8 cellular contexts compared by ENCODE assay signal in the genomic region with DNA sequence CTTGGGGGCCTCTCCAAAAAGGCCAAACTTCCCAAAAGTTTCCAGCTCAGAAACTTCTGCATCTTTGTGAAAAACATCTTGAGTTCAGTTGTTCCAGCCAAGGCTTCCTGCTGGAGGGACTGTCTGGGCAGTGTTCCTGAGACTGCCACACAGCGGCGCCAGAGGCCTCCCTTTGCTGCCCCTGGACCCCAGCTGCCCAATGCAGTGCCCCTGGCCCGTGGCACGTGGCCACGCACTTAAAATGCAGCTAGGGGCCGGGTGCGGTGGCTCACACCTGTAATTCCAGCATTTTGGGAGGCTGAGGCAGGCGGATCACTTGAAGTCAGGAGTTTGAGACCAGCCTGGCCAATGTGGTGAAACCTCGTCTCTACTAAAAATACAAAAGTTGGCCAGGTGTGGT. TPM values are rescaled to one million over a fixed set of nuclear protein-coding genes. Genes with fewer than 3 reads are reported as not detected.
DNase-seq lines count a peak whose midpoint lies in the region; TF ChIP-seq lines count a peak whose summit lies in the region.
"Not testable (repeated sequence)": the region's sequence is repeated elsewhere in the genome, so short reads cannot be mapped to it uniquely, and the experiment has no call there.
"Had no signal": no experiment of that assay in that cellular context is flagged by ENCODE, and none has a peak within 500 bp of the region (broad histone marks: within the 10 kb centered on the region; RNA-seq: fewer than 3 reads in every experiment).

No MANE protein-coding gene starts in this region.

- H3K9ac ChIP-seq in endodermal cell (ENCODE audit: extremely low read depth, low read length, poor library complexity, severe bottlenecking) = not testable (repeated sequence)

- H3K4me3 Mint-ChIP-seq in endodermal cell = not testable (repeated sequence)

- not testable (repeated sequence) for H3K36me3 ChIP-seq in endodermal cell (ENCODE audit: control insufficient read depth, insufficient read depth, low read length); kidney epithelial cell (ENCODE audit: control insufficient read depth, insufficient read depth, low read length)

- TF ChIP-seq CTCF in GM20000 (IDR thresholded peaks at IDR 0.05; ENCODE audit: extremely low read depth, missing control alignments) (peak; percentile 15), LNCAP (IDR thresholded peaks at IDR 0.05) (0 out of 2 replicates have a peak, but pooled peaks have one; percentile 11), WI38 (IDR thresholded peaks at IDR 0.05; ENCODE audit: low read depth, low read length) (peak; percentile 64), endodermal cell (conservative IDR thresholded peaks at IDR 0.05) (peak; percentile 80), kidney epithelial cell (IDR thresholded peaks at IDR 0.05; ENCODE audit: insufficient read depth, low read length, poor library complexity, severe bottlenecking) (peak; percentile 29)

- H3K9me3 ChIP-seq in endodermal cell (ENCODE audit: control insufficient read depth, low read length) = not testable (repeated sequence)

- H3K4me1 Mint-ChIP-seq in endodermal cell = not testable (repeated sequence)

- not testable (repeated sequence) for H3K27me3 ChIP-seq in endodermal cell (ENCODE audit: control insufficient read depth, insufficient read depth, low read length, poor library complexity, severe bottlenecking)
- H3K27me3 ChIP-seq in kidney epithelial cell (ENCODE audit: control insufficient read depth, insufficient read depth, low read length) = peaks cover 13% of the 10 kb centered on the region

- H3K27ac ChIP-seq in endodermal cell (ENCODE audit: low read depth, low read length) = not testable (repeated sequence)

- not testable (repeated sequence) for H3K9me3 Mint-ChIP-seq in endodermal cell

- H3K27me3 Mint-ChIP-seq in endodermal cell (ENCODE audit: insufficient read depth) = not testable (repeated sequence)

- H3K36me3 Mint-ChIP-seq in endodermal cell (ENCODE audit: low read depth) = not testable (repeated sequence)

- DNase-seq in COLO829 (ENCODE audit: low spot score) (peak; percentile 29), OCI-M1 (lab: John Stamatoyannopoulos, UW) (peak; percentile 11), endodermal cell (peak; percentile 73)
- not testable (repeated sequence) for DNase-seq in GM20000 (ENCODE audit: low spot score); kidney epithelial cell (ENCODE audit: low read depth)

- not testable (repeated sequence) for H3K27ac Mint-ChIP-seq in endodermal cell

- not testable (repeated sequence) for H3K4me1 ChIP-seq in endodermal cell (ENCODE audit: control insufficient read depth, insufficient read depth, low read length)

- 89 to 92% methylated on average over 7 to 9 of the region's 9 CpGs for WGBS in endodermal cell (ENCODE audit: insufficient coverage in 1 of 2, insufficient read length in 1 of 2), 2 experiments

- H3K4me3 ChIP-seq in WI38 (ENCODE audit: low read depth, low read length); endodermal cell (ENCODE audit: low read length); kidney epithelial cell (ENCODE audit: low read depth, low read length): not testable (repeated sequence)

RNA-seq across cellular contexts. Expression of a gene that starts 43.8 kb away (rescaled TPM):
- total RNA-seq in endodermal cell (1 to 10 TPM in 1 of 2 donors, under 1 TPM in 1; 0.69 to 2.3 TPM), kidney epithelial cell (0.21 and 1.2 TPM in 2 replicates)
- polyA plus RNA-seq in endodermal cell (2013, experiment 1 of 2) = 0.85 TPM
- 0.41 TPM for polyA plus RNA-seq in endodermal cell (2013, experiment 2 of 2)
- total RNA-seq: renal cortical epithelial cell had no signal

RNA-seq across cellular contexts. Expression of a gene that starts 59.9 kb away (rescaled TPM):
- under 1 TPM; 0.24 to 0.40 TPM for total RNA-seq in endodermal cell
- polyA plus RNA-seq in endodermal cell (2013, experiment 1 of 2) = 1.7 TPM
- 0.95 TPM for polyA plus RNA-seq in endodermal cell (2013, experiment 2 of 2)
- 0.21 and 0.27 TPM in 2 replicates for total RNA-seq in kidney epithelial cell

Comparison
In these comparisons a context has a peak if more than half of its experiments do, and no peak if none do; other contexts are left out.
1. CTCF ChIP-seq: peak in every context shown above with its lines; median percentile 80 in endodermal cell; 64 in WI38; 29 in kidney epithelial cell; 15 in GM20000; 11 in LNCAP.